1 cellular context compared by ENCODE assay signal in the genomic region with DNA sequence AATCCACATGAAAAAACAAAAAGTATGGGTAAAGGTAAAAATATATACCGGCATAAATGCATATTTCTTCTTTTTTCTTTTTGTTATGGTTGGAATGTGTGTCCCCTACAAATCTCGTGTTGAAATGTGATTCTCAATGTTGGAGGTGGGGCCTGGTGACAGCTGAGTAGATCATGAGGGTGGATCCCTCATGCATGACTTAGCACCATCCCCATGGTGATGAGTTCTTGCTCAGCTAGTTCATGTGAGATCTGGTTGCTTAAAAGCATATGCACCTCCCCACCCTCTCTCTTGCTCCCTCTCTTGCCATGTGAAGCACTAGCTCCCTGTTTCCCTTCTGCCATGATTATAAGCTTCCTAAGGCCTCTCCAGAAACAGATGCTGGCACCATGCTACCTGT.
TF ChIP-seq lines count a peak whose summit lies in the region.

No MANE protein-coding gene starts in this region.

TF ChIP-seq in K562, 482 proteins besides CTCF, POLR2A, EP300 and RAD21 (continued from another document):
- TF ChIP-seq, protein P1, sequence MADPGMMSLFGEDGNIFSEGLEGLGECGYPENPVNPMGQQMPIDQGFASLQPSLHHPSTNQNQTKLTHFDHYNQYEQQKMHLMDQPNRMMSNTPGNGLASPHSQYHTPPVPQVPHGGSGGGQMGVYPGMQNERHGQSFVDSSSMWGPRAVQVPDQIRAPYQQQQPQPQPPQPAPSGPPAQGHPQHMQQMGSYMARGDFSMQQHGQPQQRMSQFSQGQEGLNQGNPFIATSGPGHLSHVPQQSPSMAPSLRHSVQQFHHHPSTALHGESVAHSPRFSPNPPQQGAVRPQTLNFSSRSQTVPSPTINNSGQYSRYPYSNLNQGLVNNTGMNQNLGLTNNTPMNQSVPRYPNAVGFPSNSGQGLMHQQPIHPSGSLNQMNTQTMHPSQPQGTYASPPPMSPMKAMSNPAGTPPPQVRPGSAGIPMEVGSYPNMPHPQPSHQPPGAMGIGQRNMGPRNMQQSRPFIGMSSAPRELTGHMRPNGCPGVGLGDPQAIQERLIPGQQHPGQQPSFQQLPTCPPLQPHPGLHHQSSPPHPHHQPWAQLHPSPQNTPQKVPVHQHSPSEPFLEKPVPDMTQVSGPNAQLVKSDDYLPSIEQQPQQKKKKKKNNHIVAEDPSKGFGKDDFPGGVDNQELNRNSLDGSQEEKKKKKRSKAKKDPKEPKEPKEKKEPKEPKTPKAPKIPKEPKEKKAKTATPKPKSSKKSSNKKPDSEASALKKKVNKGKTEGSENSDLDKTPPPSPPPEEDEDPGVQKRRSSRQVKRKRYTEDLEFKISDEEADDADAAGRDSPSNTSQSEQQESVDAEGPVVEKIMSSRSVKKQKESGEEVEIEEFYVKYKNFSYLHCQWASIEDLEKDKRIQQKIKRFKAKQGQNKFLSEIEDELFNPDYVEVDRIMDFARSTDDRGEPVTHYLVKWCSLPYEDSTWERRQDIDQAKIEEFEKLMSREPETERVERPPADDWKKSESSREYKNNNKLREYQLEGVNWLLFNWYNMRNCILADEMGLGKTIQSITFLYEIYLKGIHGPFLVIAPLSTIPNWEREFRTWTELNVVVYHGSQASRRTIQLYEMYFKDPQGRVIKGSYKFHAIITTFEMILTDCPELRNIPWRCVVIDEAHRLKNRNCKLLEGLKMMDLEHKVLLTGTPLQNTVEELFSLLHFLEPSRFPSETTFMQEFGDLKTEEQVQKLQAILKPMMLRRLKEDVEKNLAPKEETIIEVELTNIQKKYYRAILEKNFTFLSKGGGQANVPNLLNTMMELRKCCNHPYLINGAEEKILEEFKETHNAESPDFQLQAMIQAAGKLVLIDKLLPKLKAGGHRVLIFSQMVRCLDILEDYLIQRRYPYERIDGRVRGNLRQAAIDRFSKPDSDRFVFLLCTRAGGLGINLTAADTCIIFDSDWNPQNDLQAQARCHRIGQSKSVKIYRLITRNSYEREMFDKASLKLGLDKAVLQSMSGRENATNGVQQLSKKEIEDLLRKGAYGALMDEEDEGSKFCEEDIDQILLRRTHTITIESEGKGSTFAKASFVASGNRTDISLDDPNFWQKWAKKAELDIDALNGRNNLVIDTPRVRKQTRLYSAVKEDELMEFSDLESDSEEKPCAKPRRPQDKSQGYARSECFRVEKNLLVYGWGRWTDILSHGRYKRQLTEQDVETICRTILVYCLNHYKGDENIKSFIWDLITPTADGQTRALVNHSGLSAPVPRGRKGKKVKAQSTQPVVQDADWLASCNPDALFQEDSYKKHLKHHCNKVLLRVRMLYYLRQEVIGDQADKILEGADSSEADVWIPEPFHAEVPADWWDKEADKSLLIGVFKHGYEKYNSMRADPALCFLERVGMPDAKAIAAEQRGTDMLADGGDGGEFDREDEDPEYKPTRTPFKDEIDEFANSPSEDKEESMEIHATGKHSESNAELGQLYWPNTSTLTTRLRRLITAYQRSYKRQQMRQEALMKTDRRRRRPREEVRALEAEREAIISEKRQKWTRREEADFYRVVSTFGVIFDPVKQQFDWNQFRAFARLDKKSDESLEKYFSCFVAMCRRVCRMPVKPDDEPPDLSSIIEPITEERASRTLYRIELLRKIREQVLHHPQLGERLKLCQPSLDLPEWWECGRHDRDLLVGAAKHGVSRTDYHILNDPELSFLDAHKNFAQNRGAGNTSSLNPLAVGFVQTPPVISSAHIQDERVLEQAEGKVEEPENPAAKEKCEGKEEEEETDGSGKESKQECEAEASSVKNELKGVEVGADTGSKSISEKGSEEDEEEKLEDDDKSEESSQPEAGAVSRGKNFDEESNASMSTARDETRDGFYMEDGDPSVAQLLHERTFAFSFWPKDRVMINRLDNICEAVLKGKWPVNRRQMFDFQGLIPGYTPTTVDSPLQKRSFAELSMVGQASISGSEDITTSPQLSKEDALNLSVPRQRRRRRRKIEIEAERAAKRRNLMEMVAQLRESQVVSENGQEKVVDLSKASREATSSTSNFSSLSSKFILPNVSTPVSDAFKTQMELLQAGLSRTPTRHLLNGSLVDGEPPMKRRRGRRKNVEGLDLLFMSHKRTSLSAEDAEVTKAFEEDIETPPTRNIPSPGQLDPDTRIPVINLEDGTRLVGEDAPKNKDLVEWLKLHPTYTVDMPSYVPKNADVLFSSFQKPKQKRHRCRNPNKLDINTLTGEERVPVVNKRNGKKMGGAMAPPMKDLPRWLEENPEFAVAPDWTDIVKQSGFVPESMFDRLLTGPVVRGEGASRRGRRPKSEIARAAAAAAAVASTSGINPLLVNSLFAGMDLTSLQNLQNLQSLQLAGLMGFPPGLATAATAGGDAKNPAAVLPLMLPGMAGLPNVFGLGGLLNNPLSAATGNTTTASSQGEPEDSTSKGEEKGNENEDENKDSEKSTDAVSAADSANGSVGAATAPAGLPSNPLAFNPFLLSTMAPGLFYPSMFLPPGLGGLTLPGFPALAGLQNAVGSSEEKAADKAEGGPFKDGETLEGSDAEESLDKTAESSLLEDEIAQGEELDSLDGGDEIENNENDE (IDR thresholded peaks at IDR 0.05; ENCODE audit: low read depth, low read length) = no peak
- TF ChIP-seq MEIS2 (IDR thresholded peaks at IDR 0.05; ENCODE audit: partially characterized antibody) (peak; percentile 65), NFE2 (IDR thresholded peaks at IDR 0.05; ENCODE audit: low read depth) (no peak), CBX3 (IDR thresholded peaks at IDR 0.05; ENCODE audit: borderline replicate concordance in 1 of 2, low read length in 2 of 2) (no peak), CTBP1 (IDR thresholded peaks at IDR 0.05; ENCODE audit: borderline replicate concordance) (0 out of 2 replicates have a peak, but pooled peaks have one; percentile 14)
- TF ChIP-seq, protein P2, sequence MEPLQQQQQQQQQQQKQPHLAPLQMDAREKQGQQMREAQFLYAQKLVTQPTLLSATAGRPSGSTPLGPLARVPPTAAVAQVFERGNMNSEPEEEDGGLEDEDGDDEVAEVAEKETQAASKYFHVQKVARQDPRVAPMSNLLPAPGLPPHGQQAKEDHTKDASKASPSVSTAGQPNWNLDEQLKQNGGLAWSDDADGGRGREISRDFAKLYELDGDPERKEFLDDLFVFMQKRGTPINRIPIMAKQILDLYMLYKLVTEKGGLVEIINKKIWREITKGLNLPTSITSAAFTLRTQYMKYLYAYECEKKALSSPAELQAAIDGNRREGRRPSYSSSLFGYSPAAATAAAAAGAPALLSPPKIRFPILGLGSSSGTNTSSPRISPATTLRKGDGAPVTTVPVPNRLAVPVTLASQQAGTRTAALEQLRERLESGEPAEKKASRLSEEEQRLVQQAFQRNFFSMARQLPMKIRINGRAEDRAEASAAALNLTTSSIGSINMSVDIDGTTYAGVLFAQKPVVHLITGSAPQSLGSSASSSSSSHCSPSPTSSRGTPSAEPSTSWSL (CRISPR knock-in tag; IDR thresholded peaks at IDR 0.05; ENCODE audit: borderline replicate concordance) = no peak
- TF ChIP-seq, protein P3, sequence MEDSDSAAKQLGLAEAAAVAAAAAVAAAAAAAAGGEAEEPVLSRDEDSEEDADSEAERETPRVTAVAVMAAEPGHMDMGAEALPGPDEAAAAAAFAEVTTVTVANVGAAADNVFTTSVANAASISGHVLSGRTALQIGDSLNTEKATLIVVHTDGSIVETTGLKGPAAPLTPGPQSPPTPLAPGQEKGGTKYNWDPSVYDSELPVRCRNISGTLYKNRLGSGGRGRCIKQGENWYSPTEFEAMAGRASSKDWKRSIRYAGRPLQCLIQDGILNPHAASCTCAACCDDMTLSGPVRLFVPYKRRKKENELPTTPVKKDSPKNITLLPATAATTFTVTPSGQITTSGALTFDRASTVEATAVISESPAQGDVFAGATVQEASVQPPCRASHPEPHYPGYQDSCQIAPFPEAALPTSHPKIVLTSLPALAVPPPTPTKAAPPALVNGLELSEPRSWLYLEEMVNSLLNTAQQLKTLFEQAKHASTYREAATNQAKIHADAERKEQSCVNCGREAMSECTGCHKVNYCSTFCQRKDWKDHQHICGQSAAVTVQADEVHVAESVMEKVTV (CRISPR knock-in tag; IDR thresholded peaks at IDR 0.05) = no peak
- TF ChIP-seq, protein P4, sequence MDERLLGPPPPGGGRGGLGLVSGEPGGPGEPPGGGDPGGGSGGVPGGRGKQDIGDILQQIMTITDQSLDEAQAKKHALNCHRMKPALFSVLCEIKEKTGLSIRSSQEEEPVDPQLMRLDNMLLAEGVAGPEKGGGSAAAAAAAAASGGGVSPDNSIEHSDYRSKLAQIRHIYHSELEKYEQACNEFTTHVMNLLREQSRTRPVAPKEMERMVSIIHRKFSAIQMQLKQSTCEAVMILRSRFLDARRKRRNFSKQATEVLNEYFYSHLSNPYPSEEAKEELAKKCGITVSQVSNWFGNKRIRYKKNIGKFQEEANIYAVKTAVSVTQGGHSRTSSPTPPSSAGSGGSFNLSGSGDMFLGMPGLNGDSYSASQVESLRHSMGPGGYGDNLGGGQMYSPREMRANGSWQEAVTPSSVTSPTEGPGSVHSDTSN (CRISPR knock-in tag; IDR thresholded peaks at IDR 0.05; ENCODE audit: low read depth) = no peak
- TF ChIP-seq, protein P4 (tag; conservative IDR thresholded peaks at IDR 0.05; ENCODE audit: low read depth) = peak; percentile 40; the same call in 1 of the 2 replicates
